ENCODE assay signal across 9 cellular contexts in the genomic region with DNA sequence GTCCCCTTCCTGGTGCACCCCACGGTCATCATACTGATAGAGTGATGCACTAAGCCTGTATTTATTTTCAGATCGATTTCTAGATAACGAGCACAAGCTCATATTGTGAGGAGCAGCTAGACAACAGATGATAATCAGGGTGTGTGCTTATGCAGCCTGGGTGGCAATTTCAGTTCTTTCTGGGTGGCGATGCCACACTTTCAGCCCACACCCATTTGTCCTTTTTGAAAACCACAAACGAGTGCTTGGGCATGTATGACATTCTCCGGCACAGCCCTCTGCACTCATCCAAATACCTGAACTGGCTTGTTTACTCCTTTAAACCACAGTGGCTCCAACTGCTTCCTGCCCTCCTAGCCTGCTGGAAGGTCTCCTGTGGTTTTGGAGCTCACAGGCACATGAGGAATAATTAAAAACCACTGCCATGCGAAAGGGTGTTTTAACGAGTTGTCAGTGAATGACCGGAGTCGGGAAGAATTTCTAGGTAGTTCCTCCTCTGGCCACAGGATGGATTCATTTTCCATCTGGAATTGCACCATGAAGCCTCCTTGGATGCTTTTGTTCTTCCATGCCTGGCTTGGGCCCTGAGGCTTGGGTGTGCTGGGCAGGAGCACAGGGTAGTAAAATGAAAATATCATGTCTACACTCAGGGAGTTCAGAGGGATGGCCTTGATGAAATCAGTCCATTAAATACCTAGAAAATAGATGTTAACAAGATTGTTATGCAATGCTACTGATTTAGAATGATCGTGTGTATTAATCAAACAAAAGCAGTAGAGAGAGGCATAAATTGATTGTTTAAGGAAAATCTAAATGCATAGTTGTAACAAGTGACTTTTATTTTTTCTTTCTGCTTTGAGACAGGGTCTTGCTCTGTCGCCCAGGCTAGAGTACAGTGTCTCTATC. TPM values are rescaled to one million over a fixed set of nuclear protein-coding genes. Genes with fewer than 3 reads are reported as not detected.
DNase-seq lines count a peak whose midpoint lies in the region; ATAC-seq and TF ChIP-seq lines count a peak whose summit lies in the region.
"Had no signal": no experiment of that assay in that cellular context is flagged by ENCODE, and none has a peak within 500 bp of the region (broad histone marks: within the 10 kb centered on the region; RNA-seq: fewer than 3 reads in every experiment).

No MANE protein-coding gene starts in this region.

- H3K4me3 ChIP-seq in WI38 (ENCODE audit: low read depth, low read length) (peak overlapping the region; percentile 7; the same call in 1 of the 2 replicates), uterus (no peak overlapping the region), ovary (no peak overlapping the region)

- no peak for TF ChIP-seq CTCF in CD4-positive, alpha-beta T cell (IDR thresholded peaks at IDR 0.05)
- TF ChIP-seq CTCF in WI38 (IDR thresholded peaks at IDR 0.05; ENCODE audit: low read depth, low read length) (peak; percentile 58), uterus (IDR thresholded peaks at IDR 0.05) (no peak), ovary (IDR thresholded peaks at IDR 0.05) (no peak)

- TF ChIP-seq EP300 in ovary (IDR thresholded peaks at IDR 0.05): no peak

- H3K27ac Mint-ChIP-seq in CD4-positive, alpha-beta T cell: peak overlapping the region; percentile 87
- peak overlapping the region; percentile 73 to 96 (median 88) for H3K27ac Mint-ChIP-seq in immature natural killer cell

- no peaks in the 10 kb centered on the region for H3K9me3 ChIP-seq in CD4-positive, alpha-beta T cell (ENCODE audit: control insufficient read depth, low read length)
- H3K9me3 ChIP-seq in uterus: no peaks in the 10 kb centered on the region
- no peaks in the 10 kb centered on the region for H3K9me3 ChIP-seq in ovary
- H3K9me3 ChIP-seq: neutrophil had no signal

- intact Hi-C loops in CD4-positive, alpha-beta T cell (cut with DNase I, micrococcal nuclease): no loop called here
- intact Hi-C loops in uterus (cut with DNase I; ENCODE audit: low total_unique reads): no loop called here
- intact Hi-C loops in ovary (cut with DNase I): loop anchor here in 2 of 4 donors (2.0 to 5.0 kb wide), 2 partner anchors 218 to 223 kb away; no protein-coding TSS in a partner anchor

- no peaks in the 10 kb centered on the region for H3K4me1 ChIP-seq in uterus
- H3K4me1 ChIP-seq in ovary (ENCODE audit: insufficient read depth): peaks cover 2% of the 10 kb centered on the region

- peak overlapping the region; percentile 42 for H3K27ac ChIP-seq in CD4-positive, alpha-beta T cell (ENCODE audit: low read depth, low read length)
- H3K27ac ChIP-seq in uterus (no peak overlapping the region), ovary (no peak overlapping the region)
- H3K27ac ChIP-seq: neutrophil had no signal

- H3K27me3 ChIP-seq in CD4-positive, alpha-beta T cell (ENCODE audit: control insufficient read depth, insufficient read depth, low read length): no peaks in the 10 kb centered on the region
- H3K27me3 ChIP-seq in uterus (no peaks in the 10 kb centered on the region), ovary (no peaks in the 10 kb centered on the region)

- CTCF ChIA-PET in CD4-positive, alpha-beta T cell (lab: Charles Lee): interaction anchor here (1.5 to 4.3 kb wide), 6 partner anchors 17 to 183 kb away, joined by 4 to 33 read pairs (median 10); no protein-coding TSS in a partner anchor

- TF ChIP-seq POLR2A in uterus (IDR thresholded peaks at IDR 0.05): no peak
- TF ChIP-seq POLR2A in ovary (IDR thresholded peaks at IDR 0.05): no peak

- H3K36me3 ChIP-seq in uterus (no peaks in the 10 kb centered on the region), ovary (no peaks in the 10 kb centered on the region)
- H3K36me3 ChIP-seq: neutrophil had no signal

- peak overlapping the region; percentile 70 for H3K4me3 Mint-ChIP-seq in CD4-positive, alpha-beta T cell
- peak overlapping the region; percentile 74 to 91 (median 76) for H3K4me3 Mint-ChIP-seq in immature natural killer cell

- WGBS in ovary, 3 donors: 47 to 67% (median 65%) methylated on average over 12 of the region's 12 CpGs

- ATAC-seq in CD4-positive, alpha-beta T cell (ENCODE audit: poor library complexity): peak; percentile 61
- no peak for ATAC-seq in GM19351 (IDR thresholded peaks at IDR 0.05; ENCODE audit: unreplicated experiment)

- H3K36me3 Mint-ChIP-seq in CD4-positive, alpha-beta T cell (ENCODE audit: low read depth): no peaks in the 10 kb centered on the region
- H3K36me3 Mint-ChIP-seq in immature natural killer cell: no peaks in the 10 kb centered on the region

- no peaks in the 10 kb centered on the region for H3K9me3 Mint-ChIP-seq in CD4-positive, alpha-beta T cell
- H3K9me3 Mint-ChIP-seq in immature natural killer cell: no peaks in the 10 kb centered on the region

- peaks cover 47% of the 10 kb centered on the region for H3K4me1 Mint-ChIP-seq in CD4-positive, alpha-beta T cell (ENCODE audit: low read depth)
- peaks cover 42 to 55% of the 10 kb centered on the region in 2 donors for H3K4me1 Mint-ChIP-seq in immature natural killer cell

- peak in 8 of 10 experiments; percentile 9 to 32 (median 21) for DNase-seq in CD4-positive, alpha-beta T cell
- DNase-seq in HT-29 (ENCODE audit: low spot score) (peak; percentile 92), immature natural killer cell (peak; percentile 31 to 57 (median 37)), nucleus accumbens (lab: John Stamatoyannopoulos, UW) (no peak), uterus (no peak), ovary (no peak)

- H3K27me3 Mint-ChIP-seq in CD4-positive, alpha-beta T cell: peaks cover 6% of the 10 kb centered on the region
- H3K27me3 Mint-ChIP-seq in immature natural killer cell (ENCODE audit: low read depth in 3 of 3): peaks cover 3 to 8% (median 5%) of the 10 kb centered on the region in 3 donors

- POLR2A ChIA-PET in CD4-positive, alpha-beta T cell (lab: Charles Lee): interaction anchor here (0.7 to 2.5 kb wide), 12 partner anchors 15 to 632 kb away, joined by 3 to 13 read pairs (median 4); no protein-coding TSS in a partner anchor

RNA-seq across cellular contexts. Expression of gene ITGB1, which starts 52.4 kb away (rescaled TPM):
- 10 to 100 TPM; 82.4 to 82.9 TPM for total RNA-seq in CD4-positive, alpha-beta T cell
- 169 and 195 TPM in 2 replicates for total RNA-seq in HT-29 (2014; rRNA removed; shearing (Covaris generic))
- polyA plus RNA-seq in immature natural killer cell: 100 to 1,000 TPM; 241 to 320 (median 276) TPM
- 1,000 to 10,000 TPM in 1 of 4 donors, 100 to 1,000 TPM in 3; 484 to 1,046 (median 601) TPM for total RNA-seq in uterus
- 100 to 1,000 TPM; 230 to 350 (median 276) TPM for total RNA-seq in ovary
- 100 to 1,000 TPM; 207 to 517 TPM for polyA plus RNA-seq in ovary

Comparison
In these comparisons a context has a peak if more than half of its experiments do, and no peak if none do; other contexts are left out.
1. DNase-seq: peak in CD4-positive, alpha-beta T cell (8 of 10), HT-29 (single experiment) and immature natural killer cell (3 of 3); none in nucleus accumbens (0 of 56), uterus (0 of 2) and ovary (0 of 5).